1 cellular context compared by ENCODE assay signal in the genomic region with DNA sequence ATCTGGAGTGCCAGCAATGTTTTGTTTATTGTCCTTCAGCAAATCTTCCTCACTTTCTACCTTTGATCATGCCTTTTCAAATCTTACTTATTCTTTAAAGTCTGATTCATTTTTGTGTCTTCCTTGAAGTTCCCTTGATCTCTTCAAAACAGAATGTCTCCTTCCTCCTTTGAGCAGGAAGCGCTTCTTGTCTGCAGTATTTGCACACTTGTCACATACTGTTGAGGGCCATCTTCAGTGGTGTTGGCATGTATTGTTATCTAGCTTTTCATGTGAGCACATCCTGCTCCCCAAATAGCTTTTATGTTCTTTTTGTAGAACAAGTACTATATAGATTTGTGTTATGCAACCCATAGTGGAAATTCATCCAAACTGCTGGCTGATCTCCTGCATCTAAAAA.
TF ChIP-seq lines count a peak whose summit lies in the region.

No MANE protein-coding gene starts in this region.

TF ChIP-seq in HepG2, 621 proteins besides CTCF, POLR2A, EP300 and RAD21 (continued from another document):
- TF ChIP-seq GTF2F1 (IDR thresholded peaks at IDR 0.05; ENCODE audit: low read length) (no peak), KDM6A (CRISPR knock-in tag; IDR thresholded peaks at IDR 0.05; ENCODE audit: low read depth) (no peak), ELF3 (CRISPR knock-in tag; IDR thresholded peaks at IDR 0.05) (no peak), MAFG (CRISPR knock-in tag; IDR thresholded peaks at IDR 0.05) (no peak), ISX (CRISPR knock-in tag; conservative IDR thresholded peaks at IDR 0.05) (no peak)
